ENCODE assay signal across 8 cellular contexts in genomic region chr3:129121792-129122696, GRCh38. TPM values are rescaled to one million over a fixed set of nuclear protein-coding genes. Genes with fewer than 3 reads are reported as not detected.
A peak's percentile ranks its signal among the peaks of the same experiment; 100 is the strongest.
DNase-seq lines count a peak whose midpoint lies in the region; ATAC-seq and TF ChIP-seq lines count a peak whose summit lies in the region.

Gene RAB43, minus strand, starts transcription at chr3:129121804. Its CDS starts 315 bp downstream, at chr3:129121489.

- H3K9ac ChIP-seq in HUES64 (ENCODE audit: low read depth, low read length): peak within 1 kb of the TSS; percentile 63

- WGBS in HUES64: 2% methylated on average over 72 of the region's 76 CpGs

- peak within 1 kb of the TSS; percentile 89 for H3K4me3 ChIP-seq in HUES64 (ENCODE audit: low read length)

- H3K27me3 Mint-ChIP-seq in CD14-positive monocyte (ENCODE audit: low read depth in 3 of 3): peaks cover 6 to 15% (median 12%) of the 10 kb centered on the region in 3 donors
- H3K27me3 Mint-ChIP-seq in natural killer cell (ENCODE audit: low read depth in 2 of 2): no peaks in the 10 kb centered on the region
- H3K27me3 Mint-ChIP-seq in stimulated activated memory B cell treated with anti-CD40 and anti-IgM and Interleukin-4, amounts not matched to agents 10 μg/mL and 1 μg/mL and 100 μg/mL, for 72 hours: no peaks in the 10 kb centered on the region

- intact Hi-C loops in CD14-positive monocyte (cut with micrococcal nuclease) (no loop called here), natural killer cell (cut with micrococcal nuclease) (loop anchor here (2.0 kb wide), 2 partner anchors 61 to 69 kb away; partner anchors contain the start of gene CNBP)

- H3K9me3 ChIP-seq in HUES64 (ENCODE audit: insufficient read depth, low read depth, low read length): no peaks in the 10 kb centered on the region

- H3K27ac Mint-ChIP-seq in CD14-positive monocyte (peak within 1 kb of the TSS; percentile 84 to 96 (median 92)), natural killer cell (peak within 1 kb of the TSS; percentile 74 to 87)
- H3K27ac Mint-ChIP-seq in stimulated activated memory B cell treated with anti-CD40 and anti-IgM and Interleukin-4, amounts not matched to agents 10 μg/mL and 1 μg/mL and 100 μg/mL, for 72 hours: peak within 1 kb of the TSS; percentile 78

- H3K4me3 Mint-ChIP-seq in CD14-positive monocyte: peak within 1 kb of the TSS; percentile 87 to 90
- peak within 1 kb of the TSS; percentile 87 for H3K4me3 Mint-ChIP-seq in natural killer cell
- peak within 1 kb of the TSS; percentile 82 for H3K4me3 Mint-ChIP-seq in stimulated activated memory B cell treated with anti-CD40 and anti-IgM and Interleukin-4, amounts not matched to agents 10 μg/mL and 1 μg/mL and 100 μg/mL, for 72 hours

- ATAC-seq in GM21360 (IDR thresholded peaks at IDR 0.05; ENCODE audit: unreplicated experiment) (peak; percentile 46), natural killer cell (peak; percentile 69 to 82 (median 71))
- ATAC-seq in stimulated activated memory B cell treated with anti-CD40 and anti-IgM and Interleukin-4, amounts not matched to agents 10 μg/mL and 1 μg/mL and 100 μg/mL, for 72 hours: peak; percentile 76

- peaks cover 38 to 48% of the 10 kb centered on the region in 2 donors for H3K36me3 Mint-ChIP-seq in CD14-positive monocyte
- no peaks in the 10 kb centered on the region for H3K36me3 Mint-ChIP-seq in natural killer cell
- peaks cover 13% of the 10 kb centered on the region for H3K36me3 Mint-ChIP-seq in stimulated activated memory B cell treated with anti-CD40 and anti-IgM and Interleukin-4, amounts not matched to agents 10 μg/mL and 1 μg/mL and 100 μg/mL, for 72 hours

- DNase-seq in CD14-positive monocyte (ENCODE audit: low spot score): peak; percentile 60
- peak; percentile 78 for DNase-seq in RPMI7951 (ENCODE audit: low read depth)
- peak; percentile 94 for DNase-seq in activated effector memory CD4-positive, alpha-beta T cell treated with anti-CD3 and anti-CD28 coated beads, Interleukin-2, amount 50 U/mL, for 16 hours
- DNase-seq in fibroblast of peridontal ligament (ENCODE audit: extremely low read depth): peak; percentile 65
- peak; percentile 83 for DNase-seq in natural killer cell

- TF ChIP-seq CTCF in CD14-positive monocyte (IDR thresholded peaks at IDR 0.05): no peak
- TF ChIP-seq CTCF in natural killer cell (IDR thresholded peaks at IDR 0.05): no peak

- no peaks in the 10 kb centered on the region for H3K27me3 ChIP-seq in HUES64 (ENCODE audit: insufficient read depth, low read length)

- H3K9me3 Mint-ChIP-seq in CD14-positive monocyte (peaks cover 0 to 4% (median 0%) of the 10 kb centered on the region in 7 donors), natural killer cell (no peaks in the 10 kb centered on the region)
- no peaks in the 10 kb centered on the region for H3K9me3 Mint-ChIP-seq in stimulated activated memory B cell treated with anti-CD40 and anti-IgM and Interleukin-4, amounts not matched to agents 10 μg/mL and 1 μg/mL and 100 μg/mL, for 72 hours

- peaks cover 47% of the 10 kb centered on the region for H3K4me1 Mint-ChIP-seq in CD14-positive monocyte
- H3K4me1 Mint-ChIP-seq in natural killer cell: peaks cover 55% of the 10 kb centered on the region in 2 donors
- H3K4me1 Mint-ChIP-seq in stimulated activated memory B cell treated with anti-CD40 and anti-IgM and Interleukin-4, amounts not matched to agents 10 μg/mL and 1 μg/mL and 100 μg/mL, for 72 hours: peaks cover 52% of the 10 kb centered on the region

- peaks cover 24% of the 10 kb centered on the region for H3K4me1 ChIP-seq in HUES64 (ENCODE audit: insufficient read depth, low read length)

- peaks cover 10% of the 10 kb centered on the region for H3K36me3 ChIP-seq in HUES64 (ENCODE audit: insufficient read depth, low read length)

- H3K27ac ChIP-seq in HUES64 (ENCODE audit: low read depth, low read length): peak within 1 kb of the TSS; percentile 77; the same call in 1 of the 2 replicates

RNA-seq across cellular contexts. Expression of gene RAB43, which starts in this region (rescaled TPM):
- 1 to 10 TPM; 7.1 to 8.5 TPM for polyA plus RNA-seq in CD14-positive monocyte
- 9.4 TPM for polyA plus RNA-seq in HUES64 (2013, experiment 1 of 2)
- polyA plus RNA-seq in HUES64 (2013, experiment 2 of 2): 8.9 TPM
- 10.8 and 14.4 TPM in 2 replicates for total RNA-seq in RPMI7951 (2014; rRNA removed; shearing (Covaris generic))
- 10 to 100 TPM; 36.5 to 47.2 (median 38.3) TPM for total RNA-seq in natural killer cell

Comparison
In these comparisons a context has a peak if more than half of its experiments do, and no peak if none do; other contexts are left out.
1. Peak in every context shown above with its lines: DNase-seq, ATAC-seq, H3K4me3 ChIP-seq and H3K27ac ChIP-seq.